8 cellular contexts compared by ENCODE assay signal in genomic region chr4:20249333-20249732, GRCh38. TPM values are rescaled to one million over a fixed set of nuclear protein-coding genes. Genes with fewer than 3 reads are reported as not detected.
A peak's percentile ranks its signal among the peaks of the same experiment; 100 is the strongest.
DNase-seq lines count a peak whose midpoint lies in the region; ATAC-seq and TF ChIP-seq lines count a peak whose summit lies in the region.

No MANE protein-coding gene starts in this region.

- intact Hi-C loops in CD8-positive, alpha-beta T cell (cut with DNase I, micrococcal nuclease): no loop called here
- intact Hi-C loops in stomach (cut with DNase I; ENCODE audit: low total_unique reads): no loop called here

- H3K27ac Mint-ChIP-seq in CD8-positive, alpha-beta T cell: no peak overlapping the region

- 10% methylated on average over 2 of the region's 2 CpGs for WGBS in liver
- WGBS in stomach, 5 donors: 12 to 31% (median 22%) methylated on average over 2 of the region's 2 CpGs

- peaks cover 27% of the 10 kb centered on the region for H3K27me3 Mint-ChIP-seq in CD8-positive, alpha-beta T cell (ENCODE audit: low read depth)

- TF ChIP-seq RAD21 in liver (IDR thresholded peaks at IDR 0.05): peak; percentile 66 to 71

- no peaks in the 10 kb centered on the region for H3K36me3 Mint-ChIP-seq in CD8-positive, alpha-beta T cell

- H3K9me3 Mint-ChIP-seq in CD8-positive, alpha-beta T cell: no peaks in the 10 kb centered on the region

- no peak for TF ChIP-seq POLR2A in stomach (IDR thresholded peaks at IDR 0.05)

- no peak for ATAC-seq in CD8-positive, alpha-beta T cell
- no peak for ATAC-seq in GM19328 (IDR thresholded peaks at IDR 0.05; ENCODE audit: unreplicated experiment)

- no peak overlapping the region for H3K9ac ChIP-seq in liver (ENCODE audit: low read depth in 1 of 2, low read length in 2 of 2)

- CTCF ChIA-PET in CD8-positive, alpha-beta T cell (lab: Charles Lee): no interaction called here

- H3K4me3 Mint-ChIP-seq in CD8-positive, alpha-beta T cell: no peak overlapping the region

- no peak for TF ChIP-seq EP300 in stomach (IDR thresholded peaks at IDR 0.05)

- TF ChIP-seq CTCF in AG10803 (conservative IDR thresholded peaks at IDR 0.05; ENCODE audit: low read length) (peak; percentile 80), astrocyte of the cerebellum (IDR thresholded peaks at IDR 0.05; ENCODE audit: low read depth, low read length, missing control alignments) (peak; percentile 65), liver (IDR thresholded peaks at IDR 0.05; ENCODE audit: low read depth, low read length, missing input control) (peak; percentile 41), stomach (IDR thresholded peaks at IDR 0.05) (peak in 2 of 7 experiments; percentile 8 to 25)
- no peak for TF ChIP-seq CTCF in CD8-positive, alpha-beta T cell (IDR thresholded peaks at IDR 0.05)

- POLR2A ChIA-PET in CD8-positive, alpha-beta T cell (lab: Charles Lee): no interaction called here

- H3K4me1 ChIP-seq in liver (ENCODE audit: control insufficient read depth in 4 of 4, insufficient read depth in 4 of 4, low read length in 3 of 4): peaks cover 0 to 32% (median 21%) of the 10 kb centered on the region in 4 donors
- no peaks in the 10 kb centered on the region for H3K4me1 ChIP-seq in CD8-positive, alpha-beta T cell (ENCODE audit: insufficient read depth, low read length)
- peaks cover 0 to 41% (median 32%) of the 10 kb centered on the region in 4 donors for H3K4me1 ChIP-seq in stomach

- H3K27me3 ChIP-seq in liver (ENCODE audit: control insufficient read depth in 4 of 4, insufficient read depth in 4 of 4, low read length in 3 of 4): peaks cover 0 to 2% (median under 1%) of the 10 kb centered on the region in 4 donors
- H3K27me3 ChIP-seq in CD8-positive, alpha-beta T cell (ENCODE audit: insufficient read depth, low read length): no peaks in the 10 kb centered on the region
- H3K27me3 ChIP-seq in stomach: peaks cover 0 to 30% (median 25%) of the 10 kb centered on the region in 3 donors

- no peaks in the 10 kb centered on the region for H3K36me3 ChIP-seq in liver (ENCODE audit: control insufficient read depth in 4 of 4, insufficient read depth in 3 of 4, low read depth in 1 of 4, low read length in 3 of 4)
- H3K36me3 ChIP-seq in CD8-positive, alpha-beta T cell (ENCODE audit: insufficient read depth, low read length): no peaks in the 10 kb centered on the region
- no peaks in the 10 kb centered on the region for H3K36me3 ChIP-seq in stomach

- H3K4me3 ChIP-seq in AG10803 (ENCODE audit: low read length) (no peak overlapping the region), astrocyte of the cerebellum (ENCODE audit: low read depth, low read length) (no peak overlapping the region), liver (ENCODE audit: low read depth in 1 of 3, low read length in 3 of 3) (no peak overlapping the region), stomach (no peak overlapping the region)
- no peak overlapping the region for H3K4me3 ChIP-seq in CD8-positive, alpha-beta T cell (ENCODE audit: low read depth, low read length)

- DNase-seq in AG10803 (ENCODE audit: low read depth) (peak; percentile 65), HuH-7.5 (ENCODE audit: low spot score) (peak; percentile 61), astrocyte of the cerebellum (ENCODE audit: low read depth) (no peak), T1000 (lab: John Stamatoyannopoulos, UW) (no peak), stomach (no peak)
- DNase-seq in CD8-positive, alpha-beta T cell: no peak

- no peaks in the 10 kb centered on the region for H3K9me3 ChIP-seq in liver (ENCODE audit: control insufficient read depth in 4 of 4, low read length in 3 of 4)
- no peaks in the 10 kb centered on the region for H3K9me3 ChIP-seq in CD8-positive, alpha-beta T cell (ENCODE audit: low read length)
- no peaks in the 10 kb centered on the region for H3K9me3 ChIP-seq in stomach

- H3K27ac ChIP-seq in liver (ENCODE audit: low read depth in 1 of 2, low read length in 2 of 2) (no peak overlapping the region), stomach (no peak overlapping the region)
- H3K27ac ChIP-seq in CD8-positive, alpha-beta T cell (ENCODE audit: low read depth, low read length): no peak overlapping the region

- in situ Hi-C loops in astrocyte of the cerebellum (cut with HindIII; ENCODE audit: low sequenced_read_pairs): no loop called here

- peaks cover 2% of the 10 kb centered on the region for H3K4me1 Mint-ChIP-seq in CD8-positive, alpha-beta T cell (ENCODE audit: low read depth)

TF ChIP-seq in liver, 16 proteins besides CTCF, POLR2A, EP300 and RAD21:
- no peak for TF ChIP-seq JUND (IDR thresholded peaks at IDR 0.05)
- TF ChIP-seq ATF3 (IDR thresholded peaks at IDR 0.05): no peak
- no peak for TF ChIP-seq YY1 (IDR thresholded peaks at IDR 0.05)
- TF ChIP-seq HNF4G (IDR thresholded peaks at IDR 0.05): no peak
- TF ChIP-seq GABPA (IDR thresholded peaks at IDR 0.05 in 1 of 2, conservative IDR thresholded peaks at IDR 0.05 in 1 of 2): no peak
- TF ChIP-seq ZBTB33 (IDR thresholded peaks at IDR 0.05): no peak
- no peak for TF ChIP-seq RXRA (IDR thresholded peaks at IDR 0.05)
- TF ChIP-seq EGR1 (IDR thresholded peaks at IDR 0.05; ENCODE audit: low read depth in 2 of 2): no peak
TF ChIP-seq in liver: peak in this region for 0.

RNA-seq across cellular contexts. Expression of gene SLIT2, which starts 2.4 kb away (rescaled TPM):
- 1 to 10 TPM; 1.8 to 2.3 TPM for total RNA-seq in liver
- polyA plus RNA-seq in liver: under 1 TPM; 0.44 to 0.64 TPM
- total RNA-seq in CD8-positive, alpha-beta T cell: not detected
- total RNA-seq in stomach: 10 to 100 TPM in 2 of 5 donors, 1 to 10 TPM in 3; 4.1 to 57.3 (median 9.6) TPM
- 1 to 10 TPM; 2.1 to 4.6 (median 2.6) TPM for polyA plus RNA-seq in stomach

Comparison
In these comparisons a context has a peak if more than half of its experiments do, and no peak if none do; other contexts are left out.
1. DNase-seq: peak in AG10803 (single experiment) and HuH-7.5 (single experiment); none in astrocyte of the cerebellum (single experiment), T1000 (single experiment), CD8-positive, alpha-beta T cell (0 of 7) and stomach (single experiment).